ENCODE assay signal across 8 cellular contexts in the genomic region with DNA sequence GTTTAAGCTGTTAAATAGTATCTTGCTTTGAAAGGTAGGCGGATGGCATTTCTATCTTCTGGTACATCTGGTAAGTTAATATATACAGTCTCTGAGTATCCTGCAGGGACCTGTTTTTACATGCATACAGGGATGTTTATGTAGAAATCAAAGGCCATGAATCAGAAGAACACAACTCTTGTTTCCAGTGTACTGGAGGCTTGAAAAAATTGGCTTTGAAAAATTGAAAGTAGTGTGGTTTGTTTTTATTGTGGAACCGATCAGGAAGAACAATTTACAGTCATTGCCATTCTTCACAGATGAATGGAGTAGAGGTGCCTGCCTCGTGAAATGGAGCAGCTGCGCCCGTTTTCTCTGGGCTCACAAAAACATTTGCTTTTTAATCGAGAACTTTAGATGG. TPM values are rescaled to one million over a fixed set of nuclear protein-coding genes. Genes with fewer than 3 reads are reported as not detected.
DNase-seq lines count a peak whose midpoint lies in the region; ATAC-seq and TF ChIP-seq lines count a peak whose summit lies in the region.

No MANE protein-coding gene starts in this region.

- H3K4me3 ChIP-seq in MM.1S (ENCODE audit: low read length): no peak overlapping the region

- no peak overlapping the region for H2AFZ ChIP-seq in MM.1S (ENCODE audit: low read length)

- H3K27ac Mint-ChIP-seq in activated naive CD4-positive, alpha-beta T cell treated with anti-CD3 and anti-CD28 coated beads for 36 hours: no peak overlapping the region
- peak overlapping the region; percentile 37 to 69 for H3K27ac Mint-ChIP-seq in activated naive CD4-positive, alpha-beta T cell treated with anti-CD3 and anti-CD28 coated beads, Interleukin-2, amount 50 U/mL, for 72 hours
- peak overlapping the region; percentile 67 for H3K27ac Mint-ChIP-seq in osteocyte (ENCODE audit: unreplicated experiment)

- CTCF ChIA-PET in activated naive CD4-positive, alpha-beta T cell treated with anti-CD3 and anti-CD28 coated beads for 36 hours (lab: Charles Lee): interaction anchor here (1.1 to 1.8 kb wide), 3 partner anchors 9 to 91 kb away, joined by 3 to 7 read pairs (median 5); no protein-coding TSS in a partner anchor

- H3K4me1 ChIP-seq in MM.1S (ENCODE audit: low read length): peaks cover 21% of the 10 kb centered on the region

- H3K27me3 ChIP-seq in MM.1S (replicated peaks; ENCODE audit: insufficient read depth, low read length): no peaks in the 10 kb centered on the region

- peaks cover 28% of the 10 kb centered on the region for H3K4me1 Mint-ChIP-seq in activated naive CD4-positive, alpha-beta T cell treated with anti-CD3 and anti-CD28 coated beads for 36 hours (ENCODE audit: low read depth)
- peaks cover 16% of the 10 kb centered on the region for H3K4me1 Mint-ChIP-seq in osteocyte (ENCODE audit: unreplicated experiment)

- TF ChIP-seq CTCF in MM.1S (IDR thresholded peaks at IDR 0.05; ENCODE audit: low read length) (no peak), osteocyte (IDR thresholded peaks at IDR 0.05) (no peak)

- H3K36me3 ChIP-seq in MM.1S (replicated peaks; ENCODE audit: insufficient read depth, low read length): no peaks in the 10 kb centered on the region

- no peak overlapping the region for H3K9ac ChIP-seq in MM.1S (ENCODE audit: low read length)

- H3K79me2 ChIP-seq in MM.1S (ENCODE audit: low read length): no peaks in the 10 kb centered on the region

- H3K9me3 Mint-ChIP-seq in activated naive CD4-positive, alpha-beta T cell treated with anti-CD3 and anti-CD28 coated beads for 36 hours: no peaks in the 10 kb centered on the region
- no peaks in the 10 kb centered on the region for H3K9me3 Mint-ChIP-seq in activated naive CD4-positive, alpha-beta T cell treated with anti-CD3 and anti-CD28 coated beads, Interleukin-2, amount 50 U/mL, for 72 hours
- H3K9me3 Mint-ChIP-seq in osteocyte (ENCODE audit: unreplicated experiment): no peaks in the 10 kb centered on the region

- no peaks in the 10 kb centered on the region for H4K20me1 ChIP-seq in MM.1S (ENCODE audit: insufficient read depth, low read length)

- peak overlapping the region; percentile 65; the same call in 1 of the 2 replicates for H3K4me2 ChIP-seq in MM.1S (ENCODE audit: low read depth, low read length)

- intact Hi-C loops in activated naive CD4-positive, alpha-beta T cell treated with anti-CD3 and anti-CD28 coated beads for 36 hours (cut with micrococcal nuclease): loop anchor here (1.0 to 2.0 kb wide), 10 partner anchors 10 to 404 kb away; partner anchors contain the start of gene GLCCI1

- peak overlapping the region; percentile 69 for H3K4me3 Mint-ChIP-seq in activated naive CD4-positive, alpha-beta T cell treated with anti-CD3 and anti-CD28 coated beads for 36 hours
- H3K4me3 Mint-ChIP-seq in osteocyte (ENCODE audit: unreplicated experiment): peak overlapping the region; percentile 62

- peak; percentile 53 for DNase-seq in activated naive CD4-positive, alpha-beta T cell treated with anti-CD3 and anti-CD28 coated beads for 36 hours
- no peak for DNase-seq in activated naive CD4-positive, alpha-beta T cell (lab: John Stamatoyannopoulos, UW)
- no peak for DNase-seq in MM.1S
- DNase-seq in activated naive CD4-positive, alpha-beta T cell treated with anti-CD3 and anti-CD28 coated beads, Interleukin-2, amount 50 U/mL, for 72 hours (ENCODE audit: low spot score in 2 of 2): peak in 1 of 2 donors; percentile 47
- no peak for DNase-seq in osteocyte (ENCODE audit: extremely low spot score, unreplicated experiment)
- DNase-seq in D341Med (ENCODE audit: low spot score): no peak
- DNase-seq in GDM1 (lab: John Stamatoyannopoulos, UW): no peak

- peaks cover 10% of the 10 kb centered on the region for H3F3A ChIP-seq in MM.1S (ENCODE audit: insufficient read depth, low read length)

- no peaks in the 10 kb centered on the region for H3K36me3 Mint-ChIP-seq in activated naive CD4-positive, alpha-beta T cell treated with anti-CD3 and anti-CD28 coated beads for 36 hours (ENCODE audit: low read depth)
- peaks cover 0 to 4% of the 10 kb centered on the region in 2 donors for H3K36me3 Mint-ChIP-seq in activated naive CD4-positive, alpha-beta T cell treated with anti-CD3 and anti-CD28 coated beads, Interleukin-2, amount 50 U/mL, for 72 hours
- no peaks in the 10 kb centered on the region for H3K36me3 Mint-ChIP-seq in osteocyte (ENCODE audit: unreplicated experiment)

- ATAC-seq in activated naive CD4-positive, alpha-beta T cell treated with anti-CD3 and anti-CD28 coated beads, Interleukin-2, amount 50 U/mL, for 72 hours: peak; percentile 86 to 96
- no peak for ATAC-seq in GM19452 (IDR thresholded peaks at IDR 0.05; ENCODE audit: unreplicated experiment)

- no peaks in the 10 kb centered on the region for H3K27me3 Mint-ChIP-seq in activated naive CD4-positive, alpha-beta T cell treated with anti-CD3 and anti-CD28 coated beads for 36 hours (ENCODE audit: low read depth)
- no peaks in the 10 kb centered on the region for H3K27me3 Mint-ChIP-seq in osteocyte (ENCODE audit: unreplicated experiment)

- H3K27ac ChIP-seq in MM.1S (ENCODE audit: low read length): no peak overlapping the region

- H3K9me3 ChIP-seq in MM.1S (replicated peaks; ENCODE audit: insufficient read depth, low read length): no peaks in the 10 kb centered on the region

- H3K9me2 ChIP-seq in MM.1S (replicated peaks; ENCODE audit: insufficient read depth, low read length): no peaks in the 10 kb centered on the region

RNA-seq across cellular contexts. Expression of gene RPA3, which starts 54.0 kb away (rescaled TPM):
- total RNA-seq in activated naive CD4-positive, alpha-beta T cell treated with anti-CD3 and anti-CD28 coated beads for 36 hours: 100 to 1,000 TPM; 219 to 223 TPM
- total RNA-seq in activated naive CD4-positive, alpha-beta T cell treated with anti-CD3 and anti-CD28 coated beads, Interleukin-2, amount 50 U/mL, for 72 hours: 100 to 1,000 TPM; 150 to 163 TPM
- total RNA-seq in osteocyte: 14.8 and 16.5 TPM in 2 replicates
